ENCODE assay signal across 25 cellular contexts in the genomic region with DNA sequence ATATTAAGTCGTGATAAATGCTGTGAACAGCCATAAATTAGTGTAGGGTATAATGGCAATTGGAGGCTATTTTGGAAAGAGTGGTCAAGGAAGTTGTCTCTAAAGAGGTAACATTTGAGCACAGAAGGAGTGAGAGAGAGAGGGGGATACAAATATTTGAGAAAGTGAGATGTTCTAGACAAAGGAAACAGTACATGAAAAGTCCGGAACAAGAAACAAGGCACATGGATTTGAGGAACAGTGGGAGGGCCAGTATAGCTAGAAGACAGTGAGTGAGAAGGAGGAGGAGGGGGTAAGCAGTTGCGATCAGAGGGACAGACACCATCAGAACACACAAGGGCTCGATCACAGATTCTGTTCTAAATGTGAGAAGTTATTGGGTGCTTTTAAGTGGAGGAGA. TPM values are rescaled to one million over a fixed set of nuclear protein-coding genes. Genes with fewer than 3 reads are reported as not detected.
"Had no signal": no experiment of that assay in that cellular context is flagged by ENCODE, and none has a peak within 500 bp of the region (broad histone marks: within the 10 kb centered on the region; RNA-seq: fewer than 3 reads in every experiment).

No MANE protein-coding gene starts in this region.

- H3K4me3 ChIP-seq: right atrium auricular region, tibial nerve had no signal

- H3K36me3 ChIP-seq: breast epithelium, gastrocnemius medialis, heart left ventricle, left lung, right atrium auricular region, tibial nerve, uterus had no signal

- DNase-seq: activated CD4-positive, CD25-positive, alpha-beta regulatory T cell treated with anti-CD3 and anti-CD28 coated beads, Interleukin-2, amount 50 U/mL, for 72 hours; activated CD8-positive, alpha-beta memory T cell treated with anti-CD3 and anti-CD28 coated beads for 24 hours; activated effector memory CD4-positive, alpha-beta T cell treated with anti-CD3 and anti-CD28 coated beads, Interleukin-2, amount 50 U/mL, for 16 hours; activated T-cell treated with anti-CD3 and anti-CD28 coated beads, Interleukin-2, amount 50 U/mL, for 72 hours; cerebellar nuclear complex; cortex of kidney; erythroblast; gastrocnemius medialis; heart left ventricle; left lung; mammary epithelial cell; nephron progenitor cell; stimulated activated naive CD8-positive, alpha-beta T cell treated with anti-CD3 and anti-CD28 coated beads, Interleukin-15, Interleukin-2, amounts not matched to agents 100 U/mL and 50 U/mL, for 24 hours; substantia nigra; uterus had no signal

- ATAC-seq: activated T-cell treated with anti-CD3 and anti-CD28 coated beads, Interleukin-2, amount 50 U/mL, for 72 hours; gastrocnemius medialis; heart left ventricle; left lung; stimulated activated naive CD8-positive, alpha-beta T cell treated with anti-CD3 and anti-CD28 coated beads, Interleukin-15, Interleukin-2, amounts not matched to agents 100 U/mL and 50 U/mL, for 24 hours had no signal

- H3K27ac ChIP-seq: gastrocnemius medialis, left lung, right atrium auricular region, skin epidermis had no signal

- H3K9me3 ChIP-seq: breast epithelium, gastrocnemius medialis, heart left ventricle, left lung, right atrium auricular region, tibial nerve, uterus had no signal

- H3K27me3 ChIP-seq: breast epithelium, gastrocnemius medialis, left lung, right atrium auricular region, tibial nerve, uterus had no signal

- H3K4me1 ChIP-seq: breast epithelium had no signal

RNA-seq across cellular contexts. Expression of a gene that starts 20.1 kb away (rescaled TPM):
- total RNA-seq: activated T-cell treated with anti-CD3 and anti-CD28 coated beads, Interleukin-2, amount 50 U/mL, for 72 hours; astrocyte; breast epithelium; gastrocnemius medialis; heart left ventricle; kidney epithelial cell; left lung; mammary epithelial cell; myocyte; omental fat pad; progenitor cell of endocrine pancreas; right atrium auricular region; tibial nerve; uterus had no signal
- polyA plus RNA-seq: adipose tissue, heart left ventricle, mammary epithelial cell had no signal

RNA-seq across cellular contexts. Expression of a gene that starts 23.5 kb away (rescaled TPM):
- total RNA-seq: activated T-cell treated with anti-CD3 and anti-CD28 coated beads, Interleukin-2, amount 50 U/mL, for 72 hours; astrocyte; breast epithelium; gastrocnemius medialis; heart left ventricle; kidney epithelial cell; left lung; mammary epithelial cell; myocyte; omental fat pad; progenitor cell of endocrine pancreas; right atrium auricular region; tibial nerve; uterus had no signal
- polyA plus RNA-seq: adipose tissue, heart left ventricle, mammary epithelial cell had no signal

RNA-seq across cellular contexts. Expression of a gene that starts 30.2 kb away (rescaled TPM):
- total RNA-seq: activated T-cell treated with anti-CD3 and anti-CD28 coated beads, Interleukin-2, amount 50 U/mL, for 72 hours; astrocyte; breast epithelium; gastrocnemius medialis; heart left ventricle; kidney epithelial cell; left lung; mammary epithelial cell; myocyte; omental fat pad; progenitor cell of endocrine pancreas; right atrium auricular region; tibial nerve; uterus had no signal
- polyA plus RNA-seq: adipose tissue, heart left ventricle, mammary epithelial cell had no signal

RNA-seq across cellular contexts. Expression of a gene that starts 50.4 kb away (rescaled TPM):
- total RNA-seq: activated T-cell treated with anti-CD3 and anti-CD28 coated beads, Interleukin-2, amount 50 U/mL, for 72 hours; astrocyte; breast epithelium; gastrocnemius medialis; heart left ventricle; kidney epithelial cell; left lung; mammary epithelial cell; myocyte; omental fat pad; progenitor cell of endocrine pancreas; right atrium auricular region; tibial nerve; uterus had no signal
- polyA plus RNA-seq: adipose tissue, heart left ventricle, mammary epithelial cell had no signal
